ENCODE assay signal across 19 cellular contexts in the genomic region with DNA sequence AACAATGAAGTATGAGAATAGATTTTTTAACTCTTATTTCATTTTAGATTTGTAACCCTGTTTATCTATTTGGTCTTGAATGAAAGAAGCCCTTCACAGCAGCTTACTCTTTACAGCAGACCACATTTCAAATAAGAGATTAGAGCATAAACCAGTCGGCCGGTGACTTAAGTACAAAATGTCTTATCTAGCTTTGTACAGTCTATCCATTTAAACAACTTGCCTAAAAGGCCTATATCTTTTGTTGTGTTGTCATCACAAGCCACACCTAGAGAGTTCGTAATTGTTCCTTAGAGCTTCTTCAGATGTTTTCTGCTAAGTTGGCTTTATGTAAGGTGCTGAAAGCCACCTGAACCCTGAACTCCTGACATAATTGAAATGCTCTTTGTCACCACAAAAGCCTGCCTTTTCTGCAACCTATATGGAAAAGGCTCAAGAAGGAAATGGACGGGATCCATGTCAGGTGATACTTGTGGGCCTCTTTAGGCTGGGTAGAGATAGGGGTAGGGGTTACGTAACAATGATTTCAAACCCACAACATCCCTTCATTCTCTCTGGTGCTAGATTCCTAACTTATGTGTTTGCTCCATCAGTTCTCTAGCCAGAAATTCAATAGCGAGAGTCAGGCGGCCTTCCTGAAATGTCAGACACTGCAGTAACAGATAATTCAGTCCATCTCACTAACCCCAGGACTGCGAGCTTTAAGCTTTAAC.
A peak's percentile ranks its signal among the peaks of the same experiment; 100 is the strongest.
DNase-seq lines count a peak whose midpoint lies in the region; ATAC-seq, FAIRE-seq and TF ChIP-seq lines count a peak whose summit lies in the region.
"Had no signal": no experiment of that assay in that cellular context is flagged by ENCODE, and none has a peak within 500 bp of the region (broad histone marks: within the 10 kb centered on the region; RNA-seq: fewer than 3 reads in every experiment).

No MANE protein-coding gene starts in this region.

- H3K4me3 ChIP-seq in bronchial epithelial cell (ENCODE audit: low read depth, low read length) (no peak overlapping the region), thymus (ENCODE audit: low read length) (no peak overlapping the region)
- H3K4me3 ChIP-seq: body of pancreas, thyroid gland had no signal

- H3K9me3 ChIP-seq in thymus (ENCODE audit: control insufficient read depth): no peaks in the 10 kb centered on the region
- H3K9me3 ChIP-seq: body of pancreas, thyroid gland had no signal

- H3K36me3 Mint-ChIP-seq in activated naive CD4-positive, alpha-beta T cell treated with anti-CD3 and anti-CD28 coated beads, Interleukin-2, amount 50 U/mL, for 24 hours: peaks cover 9% of the 10 kb centered on the region
- H3K36me3 Mint-ChIP-seq in activated naive CD4-positive, alpha-beta T cell treated with anti-CD3 and anti-CD28 coated beads for 36 hours (ENCODE audit: low read depth): no peaks in the 10 kb centered on the region
- H3K36me3 Mint-ChIP-seq: natural killer cell, WTC11 had no signal

- peaks cover 5% of the 10 kb centered on the region for H3K36me3 ChIP-seq in bronchial epithelial cell (ENCODE audit: control insufficient read depth, insufficient read depth, low read length)
- H3K36me3 ChIP-seq in thymus (ENCODE audit: control insufficient read depth, insufficient read depth): no peaks in the 10 kb centered on the region
- H3K36me3 ChIP-seq: thyroid gland had no signal

- 80% methylated on average over 8 of the region's 8 CpGs for WGBS in thymus

- H3K27ac Mint-ChIP-seq in activated naive CD4-positive, alpha-beta T cell treated with anti-CD3 and anti-CD28 coated beads, Interleukin-2, amount 50 U/mL, for 24 hours: peak overlapping the region; percentile 80
- H3K27ac Mint-ChIP-seq in activated naive CD4-positive, alpha-beta T cell treated with anti-CD3 and anti-CD28 coated beads for 36 hours: no peak overlapping the region
- H3K27ac Mint-ChIP-seq: natural killer cell, WTC11 had no signal

- peaks cover 87% of the 10 kb centered on the region for H3K4me1 Mint-ChIP-seq in activated naive CD4-positive, alpha-beta T cell treated with anti-CD3 and anti-CD28 coated beads, Interleukin-2, amount 50 U/mL, for 24 hours
- H3K4me1 Mint-ChIP-seq in activated naive CD4-positive, alpha-beta T cell treated with anti-CD3 and anti-CD28 coated beads for 36 hours (ENCODE audit: low read depth): peaks cover 71% of the 10 kb centered on the region

- CTCF ChIA-PET in activated naive CD4-positive, alpha-beta T cell treated with anti-CD3 and anti-CD28 coated beads for 36 hours (lab: Charles Lee): interaction anchor here (1.1 to 1.7 kb wide), 3 partner anchors 12 to 20 kb away, joined by 3 to 4 read pairs (median 3); no protein-coding TSS in a partner anchor

- H3K27me3 ChIP-seq in bronchial epithelial cell (ENCODE audit: control insufficient read depth, insufficient read depth, low read length): no peaks in the 10 kb centered on the region
- H3K27me3 ChIP-seq in thymus (ENCODE audit: control insufficient read depth, insufficient read depth): no peaks in the 10 kb centered on the region
- H3K27me3 ChIP-seq: body of pancreas, thyroid gland had no signal

- peak; percentile 47 for FAIRE-seq in bronchial epithelial cell (lab: Jason Lieb, UNC)
- FAIRE-seq: H1 had no signal

- ATAC-seq in left colon: peak; percentile 21
- ATAC-seq: body of pancreas, natural killer cell, Panc1, WTC11 had no signal

- intact Hi-C loops in activated naive CD4-positive, alpha-beta T cell treated with anti-CD3 and anti-CD28 coated beads for 36 hours (cut with micrococcal nuclease): no loop called here
- intact Hi-C loops in left colon (cut with DNase I, micrococcal nuclease): no loop called here
- intact Hi-C loops in posterior cingulate gyrus (cut with DNase I): loop anchor here (10.0 kb wide), 1 partner anchor 1101 kb away; no protein-coding TSS in a partner anchor

- DNase-seq in activated naive CD4-positive, alpha-beta T cell treated with anti-CD3 and anti-CD28 coated beads for 36 hours: no peak
- DNase-seq in bronchial epithelial cell (ENCODE audit: low read depth): no peak
- DNase-seq in left colon: no peak
- no peak for DNase-seq in stimulated activated CD4-positive, alpha-beta T cell treated with anti-CD3 and anti-CD28 coated beads, Interleukin-12 subunit alpha, Interleukin-12 subunit beta, amount 100 ng/mL, for 4 hours
- DNase-seq in epidermal melanocyte (ENCODE audit: insufficient read length, low spot score): no peak
- no peak for DNase-seq in posterior cingulate gyrus
- DNase-seq: activated effector memory CD4-positive, alpha-beta T cell treated with anti-CD3 and anti-CD28 coated beads, Interleukin-2, amount 50 U/mL, for 16 hours; body of pancreas; natural killer cell; NCI-H1694 treated with DMSO at 0.1 percent for 48 hours; NCI-H526; retina; stimulated activated CD4-positive, alpha-beta T cell treated with anti-CD3 and anti-CD28 coated beads, Interleukin-4, amount 100 ng/mL, for 24 hours; thyroid gland had no signal

- H3K4me1 ChIP-seq in thymus (ENCODE audit: control insufficient read depth, insufficient read depth, low read length): peaks cover 40% of the 10 kb centered on the region

- no peak for TF ChIP-seq CTCF in bronchial epithelial cell (IDR thresholded peaks at IDR 0.05; ENCODE audit: insufficient read depth, low read length, severe bottlenecking)

- no peaks in the 10 kb centered on the region for H3K27me3 Mint-ChIP-seq in activated naive CD4-positive, alpha-beta T cell treated with anti-CD3 and anti-CD28 coated beads, Interleukin-2, amount 50 U/mL, for 24 hours
- no peaks in the 10 kb centered on the region for H3K27me3 Mint-ChIP-seq in activated naive CD4-positive, alpha-beta T cell treated with anti-CD3 and anti-CD28 coated beads for 36 hours (ENCODE audit: low read depth)

- H3K4me3 Mint-ChIP-seq in activated naive CD4-positive, alpha-beta T cell treated with anti-CD3 and anti-CD28 coated beads, Interleukin-2, amount 50 U/mL, for 24 hours: no peak overlapping the region
- no peak overlapping the region for H3K4me3 Mint-ChIP-seq in activated naive CD4-positive, alpha-beta T cell treated with anti-CD3 and anti-CD28 coated beads for 36 hours
- H3K4me3 Mint-ChIP-seq: natural killer cell, WTC11 had no signal

- H3K9me3 Mint-ChIP-seq in activated naive CD4-positive, alpha-beta T cell treated with anti-CD3 and anti-CD28 coated beads, Interleukin-2, amount 50 U/mL, for 24 hours: no peaks in the 10 kb centered on the region
- H3K9me3 Mint-ChIP-seq in activated naive CD4-positive, alpha-beta T cell treated with anti-CD3 and anti-CD28 coated beads for 36 hours: no peaks in the 10 kb centered on the region
- H3K9me3 Mint-ChIP-seq: natural killer cell, WTC11 had no signal

- peak overlapping the region; percentile 49 for H3K27ac ChIP-seq in thymus (ENCODE audit: low read depth)
- H3K27ac ChIP-seq: body of pancreas, thyroid gland had no signal
